In the genomic region with DNA sequence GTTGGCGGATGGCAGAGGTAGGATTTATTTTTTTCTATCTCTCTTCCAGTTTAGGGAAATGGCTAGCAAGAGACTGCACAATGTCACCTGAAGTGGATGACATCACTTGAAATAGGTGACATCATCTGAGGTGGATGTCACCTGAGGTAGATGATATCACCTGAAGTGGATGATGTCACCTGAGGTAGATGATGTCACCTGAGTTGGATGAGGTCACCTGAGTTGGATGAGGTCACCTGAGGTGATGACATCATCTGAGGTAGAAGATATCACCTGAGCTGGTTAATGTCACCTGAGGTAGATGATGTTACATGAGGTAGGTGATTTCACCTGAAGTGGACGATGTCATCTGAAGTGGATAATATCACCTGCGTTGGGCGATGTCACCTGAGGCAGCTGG, we compare ENCODE assay signal across 13 cellular contexts.
"Had no signal": no experiment of that assay in that cellular context is flagged by ENCODE, and none has a peak within 500 bp of the region (broad histone marks: within the 10 kb centered on the region; RNA-seq: fewer than 3 reads in every experiment).

No MANE protein-coding gene starts in this region.

- H3K36me3 ChIP-seq: tibial artery had no signal

- H3K27me3 ChIP-seq: tibial artery had no signal

- H3K4me1 ChIP-seq: tibial artery had no signal

- DNase-seq: activated B cell treated with CpG ODN at 0.5 μM for 24 hours; activated CD4-positive, alpha-beta T cell treated with anti-CD3 and anti-CD28 coated beads, Interleukin-2, amount 10 ng/mL, durations not matched to agents 7 days and 5 days; activated CD8-positive, alpha-beta memory T cell treated with anti-CD3 and anti-CD28 coated beads for 24 hours; activated gamma-delta T cell treated with Interleukin-2 at 50 U/mL for 16 hours; activated naive CD8-positive, alpha-beta T cell treated with anti-CD3 and anti-CD28 coated beads for 36 hours; foreskin fibroblast; glutamatergic neuron; occipital lobe; stimulated activated CD4-positive, alpha-beta T cell treated with anti-CD3 and anti-CD28 coated beads, Interleukin-15, amount 100 ng/mL, for 24 hours; stimulated activated CD4-positive, alpha-beta T cell treated with anti-CD3 and anti-CD28 coated beads, Interleukin-4, amount 100 ng/mL, for 1 hour; stimulated activated naive B cell treated with anti-CD40 and anti-IgM and Interleukin-4, amounts not matched to agents 10 μg/mL and 1 μg/mL and 100 μg/mL, for 72 hours; tibial artery had no signal

- H3K9me3 ChIP-seq: tibial artery had no signal

- H3K4me3 ChIP-seq: coronary artery, tibial artery had no signal

- ATAC-seq: stimulated activated naive B cell treated with anti-CD40 and anti-IgM and Interleukin-4, amounts not matched to agents 10 μg/mL and 1 μg/mL and 100 μg/mL, for 72 hours had no signal

- H3K27ac ChIP-seq: coronary artery, tibial artery had no signal
